Comparison of ENCODE assay signal across 8 cellular contexts in the genomic region with DNA sequence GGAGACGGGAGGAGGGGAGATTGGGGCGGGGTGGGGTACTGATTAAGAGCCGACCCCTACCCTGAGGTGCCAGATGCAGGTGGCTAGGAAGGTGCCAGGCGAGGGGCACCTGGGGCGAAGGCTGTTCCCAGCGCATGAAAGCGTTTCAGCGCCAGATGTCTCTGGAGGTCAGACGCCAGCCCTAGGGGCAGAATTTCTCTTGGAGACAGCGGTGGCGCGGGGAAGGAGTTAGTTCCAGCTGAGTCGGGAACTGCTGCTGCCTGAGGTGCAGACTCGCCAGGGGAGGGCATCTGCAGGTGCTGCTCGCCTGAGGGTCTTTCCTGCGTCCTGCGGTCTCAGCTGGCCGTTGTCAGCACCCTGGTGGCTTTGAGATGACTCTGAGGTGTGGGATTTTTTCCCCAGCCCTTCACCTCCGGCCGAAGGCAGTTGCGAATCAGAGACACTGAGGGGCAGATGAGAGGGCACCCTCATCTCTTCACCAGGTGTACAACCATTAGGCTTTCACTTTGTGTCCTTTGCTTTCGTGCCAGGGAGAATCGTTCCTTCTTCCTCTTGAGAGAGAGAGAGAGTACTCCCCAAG. TPM values are rescaled to one million over a fixed set of nuclear protein-coding genes. Genes with fewer than 3 reads are reported as not detected.
A peak's percentile ranks its signal among the peaks of the same experiment; 100 is the strongest.
DNase-seq lines count a peak whose midpoint lies in the region; ATAC-seq and TF ChIP-seq lines count a peak whose summit lies in the region.

No MANE protein-coding gene starts in this region.

- peak; percentile 4 for ATAC-seq in HG02571 (IDR thresholded peaks at IDR 0.05; ENCODE audit: unreplicated experiment)

- H3K36me3 Mint-ChIP-seq in activated T-helper 1 cell treated with anti-CD3 and anti-CD28 coated beads, Interleukin-12 subunit alpha, Interleukin-12 subunit beta, Interleukin-2, Interleukin-4 antibody, amounts not matched to agents 30 ng/mL and 10 ng/mL and 1 ng/mL, durations not matched to agents 14 hours and 24 hours and 36 hours (ENCODE audit: low read depth), result no peaks in the 10 kb centered on the region
- no peaks in the 10 kb centered on the region for H3K36me3 Mint-ChIP-seq in osteocyte (ENCODE audit: unreplicated experiment)

- intact Hi-C loops in activated T-helper 1 cell treated with anti-CD3 and anti-CD28 coated beads, Interleukin-12 subunit alpha, Interleukin-12 subunit beta, Interleukin-2, Interleukin-4 antibody, amounts not matched to agents 30 ng/mL and 10 ng/mL and 1 ng/mL, durations not matched to agents 14 hours and 24 hours and 36 hours (cut with micrococcal nuclease), result loop anchor here (1.0 to 2.0 kb wide), 3 partner anchors 29 to 67 kb away; a partner anchor contains a TSS

- peak; percentile 39 for DNase-seq in DMS53 treated with DMSO at 0.1 percent for 48 hours (lab: John Stamatoyannopoulos, UW; ENCODE audit: unreplicated experiment)
- peak; percentile 20 to 67 for DNase-seq in NCI-H524 (lab: John Stamatoyannopoulos, UW)
- DNase-seq in activated T-helper 1 cell treated with anti-CD3 and anti-CD28 coated beads, Interleukin-12 subunit alpha, Interleukin-12 subunit beta, Interleukin-2, Interleukin-4 antibody, amounts not matched to agents 30 ng/mL and 10 ng/mL and 1 ng/mL, durations not matched to agents 14 hours and 24 hours and 36 hours (ENCODE audit: low spot score), result peak; percentile 6
- DNase-seq in glomerular visceral epithelial cell (ENCODE audit: extremely low spot score), result peak; percentile 43
- DNase-seq in osteocyte (ENCODE audit: extremely low spot score, unreplicated experiment), result no peak
- no peak for DNase-seq in NCI-H1436 (lab: John Stamatoyannopoulos, UW)
- DNase-seq in cortex of kidney (lab: John Stamatoyannopoulos, UW), result no peak

- H3K4me3 Mint-ChIP-seq in activated T-helper 1 cell treated with anti-CD3 and anti-CD28 coated beads, Interleukin-12 subunit alpha, Interleukin-12 subunit beta, Interleukin-2, Interleukin-4 antibody, amounts not matched to agents 30 ng/mL and 10 ng/mL and 1 ng/mL, durations not matched to agents 14 hours and 24 hours and 36 hours, result peak overlapping the region; percentile 76
- peak overlapping the region; percentile 75 for H3K4me3 Mint-ChIP-seq in osteocyte (ENCODE audit: unreplicated experiment)

- H3K27ac Mint-ChIP-seq in activated T-helper 1 cell treated with anti-CD3 and anti-CD28 coated beads, Interleukin-12 subunit alpha, Interleukin-12 subunit beta, Interleukin-2, Interleukin-4 antibody, amounts not matched to agents 30 ng/mL and 10 ng/mL and 1 ng/mL, durations not matched to agents 14 hours and 24 hours and 36 hours, result no peak overlapping the region
- peak overlapping the region; percentile 10 for H3K27ac Mint-ChIP-seq in osteocyte (ENCODE audit: unreplicated experiment)

- TF ChIP-seq CTCF in osteocyte (IDR thresholded peaks at IDR 0.05), result no peak

- no peaks in the 10 kb centered on the region for H3K9me3 Mint-ChIP-seq in activated T-helper 1 cell treated with anti-CD3 and anti-CD28 coated beads, Interleukin-12 subunit alpha, Interleukin-12 subunit beta, Interleukin-2, Interleukin-4 antibody, amounts not matched to agents 30 ng/mL and 10 ng/mL and 1 ng/mL, durations not matched to agents 14 hours and 24 hours and 36 hours
- H3K9me3 Mint-ChIP-seq in osteocyte (ENCODE audit: unreplicated experiment), result no peaks in the 10 kb centered on the region

- H3K27me3 Mint-ChIP-seq in activated T-helper 1 cell treated with anti-CD3 and anti-CD28 coated beads, Interleukin-12 subunit alpha, Interleukin-12 subunit beta, Interleukin-2, Interleukin-4 antibody, amounts not matched to agents 30 ng/mL and 10 ng/mL and 1 ng/mL, durations not matched to agents 14 hours and 24 hours and 36 hours (ENCODE audit: insufficient read depth), result peaks cover 17% of the 10 kb centered on the region
- peaks cover 5% of the 10 kb centered on the region for H3K27me3 Mint-ChIP-seq in osteocyte (ENCODE audit: unreplicated experiment)

- peaks cover 32% of the 10 kb centered on the region for H3K4me1 Mint-ChIP-seq in activated T-helper 1 cell treated with anti-CD3 and anti-CD28 coated beads, Interleukin-12 subunit alpha, Interleukin-12 subunit beta, Interleukin-2, Interleukin-4 antibody, amounts not matched to agents 30 ng/mL and 10 ng/mL and 1 ng/mL, durations not matched to agents 14 hours and 24 hours and 36 hours (ENCODE audit: low read depth)
- peaks cover 22% of the 10 kb centered on the region for H3K4me1 Mint-ChIP-seq in osteocyte (ENCODE audit: unreplicated experiment)

RNA-seq across cellular contexts. Expression of a gene that starts 0.5 kb away (rescaled TPM):
- 0.17 and 0.91 TPM in 2 replicates for total RNA-seq in activated T-helper 1 cell treated with anti-CD3 and anti-CD28 coated beads, Interleukin-12 subunit alpha, Interleukin-12 subunit beta, Interleukin-2, Interleukin-4 antibody, amounts not matched to agents 30 ng/mL and 10 ng/mL and 1 ng/mL, durations not matched to agents 14 hours and 24 hours and 36 hours
- total RNA-seq in osteocyte, result 0.99 and 1.7 TPM in 2 replicates

RNA-seq across cellular contexts. Expression of a gene that starts 28.4 kb away (rescaled TPM):
- total RNA-seq in activated T-helper 1 cell treated with anti-CD3 and anti-CD28 coated beads, Interleukin-12 subunit alpha, Interleukin-12 subunit beta, Interleukin-2, Interleukin-4 antibody, amounts not matched to agents 30 ng/mL and 10 ng/mL and 1 ng/mL, durations not matched to agents 14 hours and 24 hours and 36 hours, result 1.9 and 2.3 TPM in 2 replicates
- total RNA-seq in osteocyte, result 7.1 and 9.0 TPM in 2 replicates

RNA-seq across cellular contexts. Expression of a gene that starts 52.4 kb away (rescaled TPM):
- 89.1 and 91.1 TPM in 2 replicates for total RNA-seq in activated T-helper 1 cell treated with anti-CD3 and anti-CD28 coated beads, Interleukin-12 subunit alpha, Interleukin-12 subunit beta, Interleukin-2, Interleukin-4 antibody, amounts not matched to agents 30 ng/mL and 10 ng/mL and 1 ng/mL, durations not matched to agents 14 hours and 24 hours and 36 hours
- total RNA-seq in osteocyte, result 105 and 107 TPM in 2 replicates

Comparison
In these comparisons a context has a peak if more than half of its experiments do, and no peak if none do; other contexts are left out.
1. DNase-seq: peak in DMS53 treated with DMSO at 0.1 percent for 48 hours (single experiment), NCI-H524 (2 of 2), activated T-helper 1 cell treated with anti-CD3 and anti-CD28 coated beads, Interleukin-12 subunit alpha, Interleukin-12 subunit beta, Interleukin-2, Interleukin-4 antibody, amounts not matched to agents 30 ng/mL and 10 ng/mL and 1 ng/mL, durations not matched to agents 14 hours and 24 hours and 36 hours (single experiment) and glomerular visceral epithelial cell (single experiment); none in osteocyte (single experiment), NCI-H1436 (single experiment) and cortex of kidney (single experiment).